In genomic region chr19:3968556-3969434, GRCh38 we compare ENCODE assay signal across 1 cellular context.
TF ChIP-seq lines count a peak whose summit lies in the region.

No MANE protein-coding gene starts in this region.

TF ChIP-seq in A549, 52 proteins besides CTCF, POLR2A, EP300 and RAD21 (continued from another document):
- TF ChIP-seq TP53 (CRISPR knock-in tag; IDR thresholded peaks at IDR 0.05): no peak
- no peak for TF ChIP-seq HOXB13 (CRISPR knock-in tag; IDR thresholded peaks at IDR 0.05; ENCODE audit: low read depth)
- TF ChIP-seq PHF8 (IDR thresholded peaks at IDR 0.05; ENCODE audit: borderline replicate concordance, low read depth): no peak
- no peak for TF ChIP-seq POLR2AphosphoS2 (conservative IDR thresholded peaks at IDR 0.05; ENCODE audit: low read length)
- TF ChIP-seq HOXB5 (CRISPR knock-in tag; IDR thresholded peaks at IDR 0.05): 0 out of 2 replicates have a peak, but pooled peaks have one; percentile 24
- no peak for TF ChIP-seq HDAC2 (IDR thresholded peaks at IDR 0.05)
- TF ChIP-seq FOSL2 (IDR thresholded peaks at IDR 0.05): no peak
- peak; percentile 85 for TF ChIP-seq FOSL2 (CRISPR knock-in tag; IDR thresholded peaks at IDR 0.05)
- TF ChIP-seq ESRRA (IDR thresholded peaks at IDR 0.05; ENCODE audit: borderline replicate concordance, low read length): no peak
- TF ChIP-seq KDM1A (IDR thresholded peaks at IDR 0.05; ENCODE audit: low read depth): no peak
- no peak for TF ChIP-seq SMC3 (IDR thresholded peaks at IDR 0.05)
- no peak for TF ChIP-seq HOXA7 (CRISPR knock-in tag; IDR thresholded peaks at IDR 0.05)
- peak; percentile 86 for TF ChIP-seq ZFP36 (IDR thresholded peaks at IDR 0.05; ENCODE audit: borderline replicate concordance, partially characterized antibody)
